Comparison of ENCODE assay signal across 7 cellular contexts in genomic region chr2:218852911-218853667, GRCh38. TPM values are rescaled to one million over a fixed set of nuclear protein-coding genes. Genes with fewer than 3 reads are reported as not detected.
A peak's percentile ranks its signal among the peaks of the same experiment; 100 is the strongest.
DNase-seq lines count a peak whose midpoint lies in the region; ATAC-seq, FAIRE-seq and TF ChIP-seq lines count a peak whose summit lies in the region.

No MANE protein-coding gene starts in this region.

- H3K4me1 ChIP-seq in K562 (replicated peaks in 1 of 2; ENCODE audit: control insufficient read depth in 2 of 2, insufficient read depth in 2 of 2, low read length in 2 of 2) (no peaks in the 10 kb centered on the region; a peak in 1 of 5 replicates), keratinocyte (ENCODE audit: control insufficient read depth, extremely low read depth, insufficient read depth, low read length) (peaks cover 9% of the 10 kb centered on the region)

- H2AFZ ChIP-seq in K562 (ENCODE audit: low read depth, low read length) (no peak overlapping the region), keratinocyte (ENCODE audit: control insufficient read depth, low read length) (no peak overlapping the region)

- FAIRE-seq in K562 (lab: Jason Lieb, UNC), result peak; percentile 86
- peak; percentile 51 for FAIRE-seq in keratinocyte (lab: Jason Lieb, UNC)

- WGBS in K562 (ENCODE audit: insufficient coverage, low coverage, missing lambda C conversion rate), result 27% methylated on average over 12 of the region's 16 CpGs

- no peak for TF ChIP-seq POLR2A in K562 (conservative IDR thresholded peaks at IDR 0.05)

- H3K4me3 ChIP-seq in GM12875 (ENCODE audit: low read depth, low read length), result no peak overlapping the region
- no peak overlapping the region for H3K4me3 ChIP-seq in K562
- H3K4me3 ChIP-seq in keratinocyte (ENCODE audit: control insufficient read depth in 2 of 3, extremely low read depth in 1 of 3, insufficient read depth in 2 of 3, low read depth in 1 of 3, low read length in 3 of 3), result no peak overlapping the region

- POLR2A ChIA-PET in K562 (lab: Yijun Ruan, JAX), result no interaction called here

- no peak overlapping the region for H3K9ac ChIP-seq in K562 (ENCODE audit: insufficient read depth in 1 of 2, low read depth in 2 of 2, low read length in 2 of 2)
- no peak overlapping the region for H3K9ac ChIP-seq in keratinocyte (ENCODE audit: control insufficient read depth, extremely low read depth, insufficient read depth, low read length)

- H3K27ac ChIP-seq in K562 (ENCODE audit: extremely low read depth, low read depth, low read length) (no peak overlapping the region), keratinocyte (ENCODE audit: control insufficient read depth, insufficient read depth, low read length) (no peak overlapping the region)

- no peaks in the 10 kb centered on the region for H3K36me3 ChIP-seq in K562 (ENCODE audit: control insufficient read depth, insufficient read depth, low read length)
- H3K36me3 ChIP-seq in keratinocyte (ENCODE audit: control insufficient read depth in 2 of 2, extremely low read depth in 1 of 2, insufficient read depth in 2 of 2, low read length in 2 of 2), result no peaks in the 10 kb centered on the region

- dilution Hi-C loops in keratinocyte (cut with MboI; ENCODE audit: extremely low pct_ligation_motif_present, low sequenced_read_pairs), result no loop called here

- H3K9me3 ChIP-seq in K562 (replicated peaks; ENCODE audit: control insufficient read depth, insufficient read depth, low read depth, low read length) (no peaks in the 10 kb centered on the region), keratinocyte (ENCODE audit: control insufficient read depth, low read depth, low read length) (no peaks in the 10 kb centered on the region)

- in situ Hi-C loops in K562 (cut with MboI), result loop anchor here (10.0 kb wide), 1 partner anchor 262 kb away; no protein-coding TSS in a partner anchor

- no peaks in the 10 kb centered on the region for H3K9me1 ChIP-seq in K562 (ENCODE audit: control insufficient read depth, insufficient read depth, low read length)
- H3K9me1 ChIP-seq in keratinocyte (ENCODE audit: control insufficient read depth, extremely low read depth, insufficient read depth, low read length), result no peaks in the 10 kb centered on the region

- H3K79me2 ChIP-seq in K562 (ENCODE audit: control insufficient read depth, insufficient read depth, low read length), result no peaks in the 10 kb centered on the region
- no peaks in the 10 kb centered on the region for H3K79me2 ChIP-seq in keratinocyte (ENCODE audit: control insufficient read depth, insufficient read depth, low read length)

- H3K4me2 ChIP-seq in K562 (ENCODE audit: insufficient read depth, low read length), result no peak overlapping the region
- H3K4me2 ChIP-seq in keratinocyte (ENCODE audit: control insufficient read depth, extremely low read depth, insufficient read depth, low read depth, low read length), result no peak overlapping the region

- CTCF ChIA-PET in K562 (lab: Yijun Ruan, JAX; ENCODE audit: low intra/inter-chr PET ratio), result interaction anchor here (0.7 to 1.7 kb wide), 4 partner anchors 45 to 255 kb away, joined by 3 to 10 read pairs (median 3); no protein-coding TSS in a partner anchor

- H3K27me3 ChIP-seq in K562 (ENCODE audit: control insufficient read depth in 2 of 2, insufficient read depth in 2 of 2, low read length in 2 of 2) (peaks cover 0 to 27% of the 10 kb centered on the region in 2 experiments; a peak in 2 of 5 replicates), keratinocyte (ENCODE audit: control insufficient read depth, extremely low read depth, insufficient read depth, low read length) (peaks cover 19% of the 10 kb centered on the region)

- intact Hi-C loops in K562 (cut with micrococcal nuclease), result loop anchor here (1.0 to 10.0 kb wide), 2 partner anchors 45 to 302 kb away; no protein-coding TSS in a partner anchor

- TF ChIP-seq CTCF in GM12875 (IDR thresholded peaks at IDR 0.05; ENCODE audit: borderline replicate concordance, insufficient read depth, low read depth, low read length) (peak; percentile 82), K562 (IDR thresholded peaks at IDR 0.05 in 2 of 3, conservative IDR thresholded peaks at IDR 0.05 in 1 of 3; ENCODE audit: insufficient read depth in 2 of 3, low read depth in 1 of 3, low read length in 3 of 3) (peak; percentile 74 to 89 (median 81)), keratinocyte (optimal IDR thresholded peaks at IDR 0.05 in 1 of 3, IDR thresholded peaks at IDR 0.05 in 1 of 3, conservative IDR thresholded peaks at IDR 0.05 in 1 of 3; ENCODE audit: extremely low read depth in 1 of 3, insufficient read depth in 2 of 3, low read length in 3 of 3) (peak; percentile 78 to 84 (median 80))

- TF ChIP-seq RAD21 in K562 (CRISPR knock-in tag; conservative IDR thresholded peaks at IDR 0.05 in 1 of 2, IDR thresholded peaks at IDR 0.05 in 1 of 2), result peak; percentile 78

- ATAC-seq in K562 (peak; percentile 86), HG02870 (IDR thresholded peaks at IDR 0.05; ENCODE audit: unreplicated experiment) (no peak)

- no TSS peak for BruUV-seq in K562 (replicated peaks; lab: Mats Ljungman, UMichigan)

- DNase-seq in NCI-H1417 (lab: John Stamatoyannopoulos, UW) (peak; percentile 23 to 80 (median 36)), UCSD-AML1 (lab: John Stamatoyannopoulos, UW; ENCODE audit: unreplicated experiment) (peak; percentile 61), K562 (ENCODE audit: extremely low read depth in 1 of 4, low spot score in 3 of 4) (peak; percentile 50 to 68 (median 52)), keratinocyte (ENCODE audit: low read depth, low spot score) (no peak)
- peak; percentile 77 to 80 for DNase-seq in stimulated activated CD4-positive, alpha-beta T cell treated with anti-CD3 and anti-CD28 coated beads, Interleukin-2, amount 100 ng/mL, for 24 hours

- TF ChIP-seq EP300 in K562 (IDR thresholded peaks at IDR 0.05; ENCODE audit: low read length), result no peak

- H4K20me1 ChIP-seq in K562 (replicated peaks; ENCODE audit: control insufficient read depth, insufficient read depth, low read length), result no peaks in the 10 kb centered on the region
- H4K20me1 ChIP-seq in keratinocyte (ENCODE audit: control insufficient read depth, extremely low read depth, insufficient read depth, low read length), result no peaks in the 10 kb centered on the region

RNA-seq across cellular contexts. Expression of gene WNT6, which starts 6.5 kb away (rescaled TPM):
- total RNA-seq in K562 (2011; cell fraction: chromatin; rRNA removed; ENCODE audit: low replicate concordance), result not detected in 2 replicates
- total RNA-seq in K562 (2011; cell fraction: nucleolus; rRNA removed), result not detected in 2 replicates
- not detected in 2 replicates for total RNA-seq in K562 (2011; cell fraction: nucleoplasm; rRNA removed)
- total RNA-seq in K562 (2014; rRNA removed) (not detected in 2 replicates), K562 (2014; rRNA removed; fragmentation: Illumina TruSeq; extraction: Trizol) (not detected in 2 replicates), K562 (2015; rRNA removed; fragmentation: Illumina TruSeq; extraction: Trizol) (not detected in 2 replicates), K562 (2021) (not detected in 2 replicates)
- polyA plus RNA-seq in K562 (2011; rRNA removed) (not detected in 2 replicates), K562 (2014; fragmentation: Illumina TruSeq; extraction: Trizol) (not detected in 2 replicates), K562 (2014; fragmentation: Nextera tagmentation; extraction: Ambion mirVana) (not detected), K562 (2014; rRNA removed) (not detected in 2 replicates), keratinocyte (0.15 TPM in 1 of 3 replicates, not detected in the others)
- not detected in 2 replicates for polyA plus RNA-seq in K562 (2011; cell fraction: cytosol; rRNA removed)
- not detected in 2 replicates for polyA plus RNA-seq in K562 (2011; cell fraction: nucleus; rRNA removed)
- polyA plus RNA-seq in K562 (2012), result not detected in 2 replicates
- polyA minus RNA-seq in K562 (2011; rRNA and poly(A)+ RNA removed), result not detected in 2 replicates
- polyA minus RNA-seq in K562 (2011; cell fraction: cytosol; rRNA and poly(A)+ RNA removed), result not detected in 2 replicates
- not detected in 2 replicates for polyA minus RNA-seq in K562 (2011; cell fraction: nucleus; rRNA and poly(A)+ RNA removed)
- 0.20 TPM for polyA plus RNA-seq in keratinocyte (2011; ENCODE audit: low read depth)
- polyA plus RNA-seq in keratinocyte (2011; cell fraction: cytosol; rRNA removed), result 0.12 TPM in 1 of 2 replicates, not detected in the other
- 0.09 and 0.17 TPM in 2 replicates for polyA plus RNA-seq in keratinocyte (2011; cell fraction: nucleus; rRNA removed)
- 0.27 TPM in 1 of 2 replicates, not detected in the other for polyA plus RNA-seq in keratinocyte (2012; ENCODE audit: low replicate concordance)
- polyA minus RNA-seq in keratinocyte, result not detected in 3 replicates
- polyA minus RNA-seq in keratinocyte (2011; cell fraction: cytosol; rRNA and poly(A)+ RNA removed), result not detected
- not detected in 2 replicates for polyA minus RNA-seq in keratinocyte (2011; cell fraction: nucleus; rRNA and poly(A)+ RNA removed)

RNA-seq across cellular contexts. Expression of gene PRKAG3, which starts 21.5 kb away (rescaled TPM):
- not detected in 2 replicates for total RNA-seq in K562 (2011; cell fraction: chromatin; rRNA removed; ENCODE audit: low replicate concordance)
- total RNA-seq in K562 (2011; cell fraction: nucleolus; rRNA removed), result not detected in 2 replicates
- total RNA-seq in K562 (2011; cell fraction: nucleoplasm; rRNA removed), result not detected in 2 replicates
- total RNA-seq in K562 (2014; rRNA removed), result not detected in 2 replicates
- not detected in 2 replicates for total RNA-seq in K562 (2014; rRNA removed; fragmentation: Illumina TruSeq; extraction: Trizol)
- not detected in 2 replicates for total RNA-seq in K562 (2015; rRNA removed; fragmentation: Illumina TruSeq; extraction: Trizol)
- not detected in 2 replicates for total RNA-seq in K562 (2021)
- not detected in 2 replicates for polyA plus RNA-seq in K562 (2011; rRNA removed)
- not detected in 2 replicates for polyA plus RNA-seq in K562 (2011; cell fraction: cytosol; rRNA removed)
- not detected in 2 replicates for polyA plus RNA-seq in K562 (2011; cell fraction: nucleus; rRNA removed)
- not detected in 2 replicates for polyA plus RNA-seq in K562 (2012)
- polyA plus RNA-seq in K562 (2014; fragmentation: Illumina TruSeq; extraction: Trizol), result not detected in 2 replicates
- not detected for polyA plus RNA-seq in K562 (2014; fragmentation: Nextera tagmentation; extraction: Ambion mirVana)
- polyA plus RNA-seq in K562 (2014; rRNA removed), result not detected in 2 replicates
- polyA minus RNA-seq in K562 (2011; rRNA and poly(A)+ RNA removed), result not detected in 2 replicates
- polyA minus RNA-seq in K562 (2011; cell fraction: cytosol; rRNA and poly(A)+ RNA removed), result not detected in 2 replicates
- polyA minus RNA-seq in K562 (2011; cell fraction: nucleus; rRNA and poly(A)+ RNA removed), result not detected in 2 replicates
- polyA plus RNA-seq in keratinocyte, result not detected in 3 replicates
- not detected for polyA plus RNA-seq in keratinocyte (2011; ENCODE audit: low read depth)
- polyA plus RNA-seq in keratinocyte (2011; cell fraction: cytosol; rRNA removed), result not detected in 2 replicates
- polyA plus RNA-seq in keratinocyte (2011; cell fraction: nucleus; rRNA removed), result not detected in 2 replicates
- not detected in 2 replicates for polyA plus RNA-seq in keratinocyte (2012; ENCODE audit: low replicate concordance)
- polyA minus RNA-seq in keratinocyte, result not detected in 3 replicates
- polyA minus RNA-seq in keratinocyte (2011; cell fraction: cytosol; rRNA and poly(A)+ RNA removed), result not detected
- not detected in 2 replicates for polyA minus RNA-seq in keratinocyte (2011; cell fraction: nucleus; rRNA and poly(A)+ RNA removed)

RNA-seq across cellular contexts. Expression of gene WNT10A, which starts 27.6 kb away (rescaled TPM):
- not detected in 2 replicates for total RNA-seq in K562 (2011; cell fraction: chromatin; rRNA removed; ENCODE audit: low replicate concordance)
- total RNA-seq in K562 (2011; cell fraction: nucleolus; rRNA removed), result not detected in 2 replicates
- not detected in 2 replicates for total RNA-seq in K562 (2011; cell fraction: nucleoplasm; rRNA removed)
- total RNA-seq in K562 (2014; rRNA removed), result not detected in 2 replicates
- total RNA-seq in K562 (2014; rRNA removed; fragmentation: Illumina TruSeq; extraction: Trizol), result not detected in 2 replicates
- not detected in 2 replicates for total RNA-seq in K562 (2015; rRNA removed; fragmentation: Illumina TruSeq; extraction: Trizol)
- not detected in 2 replicates for total RNA-seq in K562 (2021)
- not detected in 2 replicates for polyA plus RNA-seq in K562 (2011; rRNA removed)
- polyA plus RNA-seq in K562 (2011; cell fraction: cytosol; rRNA removed), result not detected in 2 replicates
- not detected in 2 replicates for polyA plus RNA-seq in K562 (2011; cell fraction: nucleus; rRNA removed)
- not detected in 2 replicates for polyA plus RNA-seq in K562 (2012)
- not detected in 2 replicates for polyA plus RNA-seq in K562 (2014; fragmentation: Illumina TruSeq; extraction: Trizol)
- not detected for polyA plus RNA-seq in K562 (2014; fragmentation: Nextera tagmentation; extraction: Ambion mirVana)
- polyA plus RNA-seq in K562 (2014; rRNA removed), result not detected in 2 replicates
- not detected in 2 replicates for polyA minus RNA-seq in K562 (2011; rRNA and poly(A)+ RNA removed)
- not detected in 2 replicates for polyA minus RNA-seq in K562 (2011; cell fraction: cytosol; rRNA and poly(A)+ RNA removed)
- not detected in 2 replicates for polyA minus RNA-seq in K562 (2011; cell fraction: nucleus; rRNA and poly(A)+ RNA removed)
- polyA plus RNA-seq in keratinocyte, result 0.78 to 6.6 TPM (median 2.1 TPM) in 3 replicates
- polyA plus RNA-seq in keratinocyte (2011; ENCODE audit: low read depth), result 2.4 TPM
- 0.78 and 1.4 TPM in 2 replicates for polyA plus RNA-seq in keratinocyte (2011; cell fraction: cytosol; rRNA removed)
- polyA plus RNA-seq in keratinocyte (2011; cell fraction: nucleus; rRNA removed), result 1.8 and 2.6 TPM in 2 replicates
- polyA plus RNA-seq in keratinocyte (2012; ENCODE audit: low replicate concordance), result 0.97 and 3.7 TPM in 2 replicates
- 0.43 to 4.4 TPM (median 1.4 TPM) in 3 replicates for polyA minus RNA-seq in keratinocyte
- 1.7 TPM for polyA minus RNA-seq in keratinocyte (2011; cell fraction: cytosol; rRNA and poly(A)+ RNA removed)
- 1.1 and 2.6 TPM in 2 replicates for polyA minus RNA-seq in keratinocyte (2011; cell fraction: nucleus; rRNA and poly(A)+ RNA removed)
